Comparison of ENCODE assay signal across 16 cellular contexts in the genomic region with DNA sequence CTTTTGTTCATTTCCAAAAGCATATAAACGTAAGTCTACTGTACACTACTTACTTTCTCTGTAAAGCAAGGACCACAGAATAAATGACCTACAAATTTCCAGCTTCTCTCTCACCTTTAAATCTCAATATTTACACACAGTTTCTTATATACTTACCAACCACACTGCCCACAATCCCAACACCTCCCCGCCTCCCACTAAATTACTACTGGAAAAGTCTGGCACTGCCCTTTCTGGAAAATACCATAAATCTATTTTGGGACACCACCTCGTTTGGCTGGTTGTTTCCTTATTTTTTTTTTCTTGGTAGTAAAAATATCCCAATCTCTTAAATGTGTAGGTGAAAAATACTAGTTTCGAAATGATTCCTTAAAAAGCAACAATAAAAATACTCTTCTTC. TPM values are rescaled to one million over a fixed set of nuclear protein-coding genes. Genes with fewer than 3 reads are reported as not detected.
DNase-seq lines count a peak whose midpoint lies in the region; ATAC-seq and TF ChIP-seq lines count a peak whose summit lies in the region.
"Had no signal": no experiment of that assay in that cellular context is flagged by ENCODE, and none has a peak within 500 bp of the region (broad histone marks: within the 10 kb centered on the region; RNA-seq: fewer than 3 reads in every experiment).

No MANE protein-coding gene starts in this region.

- no peak for TF ChIP-seq POLR2A in gastroesophageal sphincter (IDR thresholded peaks at IDR 0.05)

- TF ChIP-seq EP300 in gastroesophageal sphincter (IDR thresholded peaks at IDR 0.05): no peak

- ATAC-seq in gastroesophageal sphincter: no peak
- ATAC-seq in HG02840 (IDR thresholded peaks at IDR 0.05; ENCODE audit: low FRiP score, unreplicated experiment): no peak

- H4K20me1 ChIP-seq in osteoblast (ENCODE audit: insufficient read depth, low read length): peaks cover 54% of the 10 kb centered on the region

- H2AFZ ChIP-seq in osteoblast (ENCODE audit: low read length): no peak overlapping the region

- BruUV-seq in Calu3 (replicated peaks; lab: Mats Ljungman, UMichigan): no TSS peak

- H3K4me1 Mint-ChIP-seq in Calu3 (ENCODE audit: low read depth, unreplicated experiment): peaks cover 60% of the 10 kb centered on the region
- H3K4me1 Mint-ChIP-seq: CD14-positive monocyte had no signal

- H3K27ac ChIP-seq in ascending aorta (peak overlapping the region; percentile 31 to 40), gastroesophageal sphincter (peak overlapping the region; percentile 30 to 85 (median 80)), osteoblast (ENCODE audit: low read depth, low read length) (peak overlapping the region; percentile 9)
- H3K27ac ChIP-seq: Peyer's patch had no signal

- H3K79me2 ChIP-seq in osteoblast (ENCODE audit: insufficient read depth, low read length): peaks cover 100% of the 10 kb centered on the region

- peaks cover 10 to 25% of the 10 kb centered on the region in 2 donors for H3K36me3 ChIP-seq in ascending aorta
- H3K36me3 ChIP-seq in gastroesophageal sphincter: peaks cover 0 to 29% of the 10 kb centered on the region in 2 donors
- peaks cover 52% of the 10 kb centered on the region for H3K36me3 ChIP-seq in osteoblast (ENCODE audit: insufficient read depth, low read length)

- peaks cover 33% of the 10 kb centered on the region for H3K36me3 Mint-ChIP-seq in Calu3 (ENCODE audit: insufficient read depth, unreplicated experiment)
- H3K36me3 Mint-ChIP-seq: CD14-positive monocyte had no signal

- peak overlapping the region; percentile 11 for H3K4me2 ChIP-seq in osteoblast (ENCODE audit: insufficient read depth, low read length)

- no peaks in the 10 kb centered on the region for H3K9me3 ChIP-seq in ascending aorta
- no peaks in the 10 kb centered on the region for H3K9me3 ChIP-seq in gastroesophageal sphincter
- H3K9me3 ChIP-seq in osteoblast (ENCODE audit: low read depth, low read length): no peaks in the 10 kb centered on the region
- H3K9me3 ChIP-seq: Caco-2, Peyer's patch had no signal

- no peaks in the 10 kb centered on the region for H3K9me3 Mint-ChIP-seq in Calu3 (ENCODE audit: low read depth, unreplicated experiment)
- H3K9me3 Mint-ChIP-seq: H9 had no signal

- H3K4me3 ChIP-seq in ascending aorta (peak overlapping the region; percentile 2 to 13), gastroesophageal sphincter (no peak overlapping the region), osteoblast (ENCODE audit: insufficient read depth, low read length) (no peak overlapping the region)
- H3K4me3 ChIP-seq: Peyer's patch had no signal

- H3K27ac Mint-ChIP-seq in Calu3 (ENCODE audit: unreplicated experiment): peak overlapping the region; percentile 7
- H3K27ac Mint-ChIP-seq: CD14-positive monocyte, H9 had no signal

- WGBS in gastroesophageal sphincter (ENCODE audit: low coverage in 1 of 2), 2 donors: 39 to 50% methylated on average over 2 to 4 of the region's 4 CpGs

- H3K4me1 ChIP-seq in ascending aorta (peaks cover 26 to 45% of the 10 kb centered on the region in 2 donors), gastroesophageal sphincter (peaks cover 0 to 78% (median 16%) of the 10 kb centered on the region in 3 donors), osteoblast (ENCODE audit: insufficient read depth, low read length) (peaks cover 40% of the 10 kb centered on the region)

- H3K27me3 Mint-ChIP-seq in Calu3 (ENCODE audit: unreplicated experiment): no peaks in the 10 kb centered on the region

- intact Hi-C loops in Calu3 (cut with micrococcal nuclease; ENCODE audit: unreplicated experiment): no loop called here
- intact Hi-C loops in ascending aorta (cut with DNase I): no loop called here

- DNase-seq in Calu3: no peak
- peak in 1 of 2 donors; percentile 61 for DNase-seq in ascending aorta (ENCODE audit: low spot score in 2 of 2)
- DNase-seq in osteoblast (ENCODE audit: insufficient read length, low spot score, missing footprints): no peak
- DNase-seq in cerebellum (ENCODE audit: low spot score): no peak
- no peak for DNase-seq in activated CD4-positive, alpha-beta T cell treated with anti-CD3 and anti-CD28 coated beads for 48 hours
- no peak for DNase-seq in MV-4-11 (lab: John Stamatoyannopoulos, UW)
- DNase-seq: Caco-2, H9, NCI-H1417 treated with DMSO at 0.1 percent for 48 hours, NCI-H2029, NCI-H2171 treated with DMSO at 0.1 percent for 48 hours, NCI-H82, Peyer's patch had no signal

- H3K4me3 Mint-ChIP-seq in Calu3 (ENCODE audit: low read depth, unreplicated experiment): no peak overlapping the region
- H3K4me3 Mint-ChIP-seq: CD14-positive monocyte, H9 had no signal

- H3K27me3 ChIP-seq in ascending aorta: no peaks in the 10 kb centered on the region
- H3K27me3 ChIP-seq in gastroesophageal sphincter: no peaks in the 10 kb centered on the region
- no peaks in the 10 kb centered on the region for H3K27me3 ChIP-seq in osteoblast (ENCODE audit: insufficient read depth, low read length)
- H3K27me3 ChIP-seq: Peyer's patch had no signal

- TF ChIP-seq CTCF in Calu3 (IDR thresholded peaks at IDR 0.05; ENCODE audit: unreplicated experiment) (no peak), ascending aorta (IDR thresholded peaks at IDR 0.05) (no peak), gastroesophageal sphincter (IDR thresholded peaks at IDR 0.05) (no peak), osteoblast (IDR thresholded peaks at IDR 0.05; ENCODE audit: extremely low read depth, low read depth, low read length) (no peak)

- CTCF ChIA-PET in Calu3 (lab: Charles Lee): no interaction called here

RNA-seq across cellular contexts. Expression of gene FAT1, which starts 19.6 kb away (rescaled TPM):
- 197 and 210 TPM in 2 replicates for total RNA-seq in Calu3 (2022)
- 52.9 TPM for total RNA-seq in ascending aorta
- total RNA-seq in gastroesophageal sphincter: 100 to 1,000 TPM in 3 of 4 donors, 10 to 100 TPM in 1; 84.4 to 279 (median 154) TPM
- 474 and 522 TPM in 2 replicates for total RNA-seq in osteoblast
- 85.3 TPM for total RNA-seq in cerebellum

Comparison
In these comparisons a context has a peak if more than half of its experiments do, and no peak if none do; other contexts are left out.
1. H3K27ac ChIP-seq: peak in every context shown above with its lines; median percentile 80 in gastroesophageal sphincter; 36 in ascending aorta; 9 in osteoblast.
2. H3K4me3 ChIP-seq: peak in ascending aorta (2 of 2); none in gastroesophageal sphincter (0 of 2) and osteoblast (single experiment).